ENCODE assay signal across 21 cellular contexts in genomic region chr14:54600685-54601084, GRCh38. TPM values are rescaled to one million over a fixed set of nuclear protein-coding genes. Genes with fewer than 3 reads are reported as not detected.
DNase-seq lines count a peak whose midpoint lies in the region; ATAC-seq and TF ChIP-seq lines count a peak whose summit lies in the region.
"Had no signal": no experiment of that assay in that cellular context is flagged by ENCODE, and none has a peak within 500 bp of the region (broad histone marks: within the 10 kb centered on the region; RNA-seq: fewer than 3 reads in every experiment).

No MANE protein-coding gene starts in this region.

- no peak overlapping the region for H3K23ac ChIP-seq in trophoblast cell (ENCODE audit: low read length)

- DNase-seq in GM03348 (ENCODE audit: low spot score) (peak; percentile 47), RWPE2 (ENCODE audit: low spot score) (no peak), epithelial cell of prostate (ENCODE audit: low read depth, low spot score) (no peak), trophoblast cell (peak; percentile 83 to 89), NCI-H2107 treated with DMSO at 0.1 percent for 48 hours (lab: John Stamatoyannopoulos, UW; ENCODE audit: unreplicated experiment) (no peak), omental fat pad (ENCODE audit: low spot score) (no peak)
- no peak for DNase-seq in stimulated activated CD4-positive, alpha-beta T cell treated with anti-CD3 and anti-CD28 coated beads, Interleukin-1b, Interleukin-23, amount 100 ng/mL, for 48 hours
- DNase-seq: activated CD4-positive, alpha-beta T cell treated with anti-CD3 and anti-CD28 coated beads for 36 hours; activated naive CD4-positive, alpha-beta T cell treated with Interleukin-2 at 50 U/mL for 16 hours; body of pancreas; C1 segment of cervical spinal cord; DMS153; effector CD8-positive, alpha-beta T cell; Kasumi-1; left lung; NCI-H146; T1000; upper lobe of right lung had no signal

- no peak overlapping the region for H2BK120ac ChIP-seq in trophoblast cell (ENCODE audit: insufficient read depth, low read length, poor library complexity)

- H2BK12ac ChIP-seq in trophoblast cell (ENCODE audit: low read length) = no peak overlapping the region

- no peak overlapping the region for H3K4ac ChIP-seq in trophoblast cell (ENCODE audit: low read depth, low read length)

- H3K9ac ChIP-seq in trophoblast cell (ENCODE audit: low read length) = no peak overlapping the region

- H3K4me3 ChIP-seq in RWPE2 (ENCODE audit: severe bottlenecking) = no peak overlapping the region
- no peak overlapping the region for H3K4me3 ChIP-seq in trophoblast cell (ENCODE audit: low read depth, low read length)
- H3K4me3 ChIP-seq: body of pancreas, GM23338, left lung, SJSA1, upper lobe of right lung had no signal

- H3K18ac ChIP-seq in trophoblast cell (ENCODE audit: low read length) = no peak overlapping the region

- H4K8ac ChIP-seq in trophoblast cell (ENCODE audit: low read depth, low read length) = no peak overlapping the region

- H3K9me3 ChIP-seq in RWPE2 (ENCODE audit: severe bottlenecking) (no peaks in the 10 kb centered on the region), trophoblast cell (ENCODE audit: insufficient read depth, low read depth, low read length) (no peaks in the 10 kb centered on the region)
- H3K9me3 ChIP-seq: body of pancreas, left lung, SJSA1, upper lobe of right lung had no signal

- H3K4me2 ChIP-seq in trophoblast cell (ENCODE audit: low read length) = no peak overlapping the region
- H3K4me2 ChIP-seq: GM23338 had no signal

- no peak overlapping the region for H2AFZ ChIP-seq in trophoblast cell (ENCODE audit: insufficient read depth, low read length, poor library complexity)
- H2AFZ ChIP-seq: GM23338 had no signal

- peak overlapping the region; percentile 41 for H3K27ac ChIP-seq in RWPE2 (ENCODE audit: poor library complexity, severe bottlenecking)
- H3K27ac ChIP-seq in epithelial cell of prostate = peak overlapping the region; percentile 40
- peak overlapping the region; percentile 3 for H3K27ac ChIP-seq in trophoblast cell (ENCODE audit: low read depth, low read length)
- H3K27ac ChIP-seq: body of pancreas, left lung, SJSA1, upper lobe of right lung had no signal

- H3K4me1 ChIP-seq in RWPE2 (ENCODE audit: insufficient read depth, poor library complexity, severe bottlenecking) (peaks cover 51% of the 10 kb centered on the region), trophoblast cell (ENCODE audit: control insufficient read depth in 1 of 2, insufficient read depth in 2 of 2, low read length in 2 of 2) (peaks cover 0 to 7% of the 10 kb centered on the region in 2 experiments)
- H3K4me1 ChIP-seq: body of pancreas had no signal

- no peak overlapping the region for H4K91ac ChIP-seq in trophoblast cell (ENCODE audit: low read depth, low read length)

- TF ChIP-seq CTCF in RWPE2 (IDR thresholded peaks at IDR 0.05; ENCODE audit: poor library complexity, severe bottlenecking) = no peak
- no peak for TF ChIP-seq CTCF in omental fat pad (IDR thresholded peaks at IDR 0.05)

- ATAC-seq in RWPE2 (ENCODE audit: low read depth) (peak; percentile 51), HG02840 (IDR thresholded peaks at IDR 0.05; ENCODE audit: low FRiP score, unreplicated experiment) (no peak), omental fat pad (ENCODE audit: low FRiP score) (no peak)
- ATAC-seq: activated CD4-positive, alpha-beta T cell treated with anti-CD3 and anti-CD28 coated beads for 36 hours; body of pancreas; GM23338; left lung; upper lobe of right lung had no signal

- H2BK5ac ChIP-seq in trophoblast cell (ENCODE audit: low read depth, low read length, poor library complexity) = no peak overlapping the region

- H3K36me3 ChIP-seq in RWPE2 (ENCODE audit: low read depth) = peaks cover 31% of the 10 kb centered on the region
- H3K36me3 ChIP-seq in trophoblast cell (ENCODE audit: control insufficient read depth in 1 of 2, insufficient read depth in 2 of 2, low read length in 2 of 2) = no peaks in the 10 kb centered on the region
- H3K36me3 ChIP-seq: left lung, SJSA1, upper lobe of right lung had no signal

- no peak overlapping the region for H4K12ac ChIP-seq in trophoblast cell (ENCODE audit: low read depth, low read length)

- no peak overlapping the region for H2AK5ac ChIP-seq in trophoblast cell (ENCODE audit: low read length)

- no peak overlapping the region for H3K14ac ChIP-seq in trophoblast cell (ENCODE audit: low read length)

- H3K79me2 ChIP-seq in trophoblast cell (ENCODE audit: control insufficient read depth, insufficient read depth, low read length, poor library complexity) = peaks cover 2% of the 10 kb centered on the region

- no peaks in the 10 kb centered on the region for H3K79me1 ChIP-seq in trophoblast cell (ENCODE audit: low read length)

- H3K27me3 ChIP-seq in RWPE2 (ENCODE audit: insufficient read depth, poor library complexity, severe bottlenecking) (no peaks in the 10 kb centered on the region), trophoblast cell (ENCODE audit: insufficient read depth, low read length) (no peaks in the 10 kb centered on the region)
- H3K27me3 ChIP-seq: body of pancreas, left lung, SJSA1, upper lobe of right lung had no signal

- no CpG with 5 or more reads among the region's 2 CpGs for WGBS in trophoblast cell (ENCODE audit: extremely low coverage, insufficient coverage, insufficient read length)

RNA-seq across cellular contexts. Expression of gene SAMD4A, which starts 33.8 kb away (rescaled TPM):
- 13.2 and 14.0 TPM in 2 replicates for polyA plus RNA-seq in trophoblast cell (2013)
- 100 to 1,000 TPM in 1 of 4 donors, 10 to 100 TPM in 3; 33.9 to 116 (median 38.3) TPM for total RNA-seq in omental fat pad

Comparison
In these comparisons a context has a peak if more than half of its experiments do, and no peak if none do; other contexts are left out.
1. DNase-seq: peak in GM03348 (single experiment) and trophoblast cell (2 of 2); none in RWPE2 (single experiment), epithelial cell of prostate (single experiment), NCI-H2107 treated with DMSO at 0.1 percent for 48 hours (single experiment), stimulated activated CD4-positive, alpha-beta T cell treated with anti-CD3 and anti-CD28 coated beads, Interleukin-1b, Interleukin-23, amount 100 ng/mL, for 48 hours (single experiment) and omental fat pad (single experiment).
2. Peak in every context shown above with its lines, with median percentiles within 50 percentile points of each other: H3K27ac ChIP-seq.